1 cellular context compared by ENCODE assay signal in genomic region chr1:228737613-228738012, GRCh38.
TF ChIP-seq lines count a peak whose summit lies in the region.

No MANE protein-coding gene starts in this region.

TF ChIP-seq in HepG2, 621 proteins besides CTCF, POLR2A, EP300 and RAD21:
- TF ChIP-seq RBAK (CRISPR knock-in tag; IDR thresholded peaks at IDR 0.05) (peak; percentile 61; the same call in 1 of the 2 replicates), CHD2 (IDR thresholded peaks at IDR 0.05; ENCODE audit: low read depth, low read length) (no peak), SIX4 (CRISPR knock-in tag; IDR thresholded peaks at IDR 0.05) (peak; percentile 64; the same call in 1 of the 2 replicates), GATAD2A (CRISPR knock-in tag; IDR thresholded peaks at IDR 0.05) (peak; percentile 37; the same call in 1 of the 2 replicates), ISX (CRISPR knock-in tag; conservative IDR thresholded peaks at IDR 0.05) (no peak), ASH2L (IDR thresholded peaks at IDR 0.05; ENCODE audit: insufficient read length, low read depth, low read length) (peak; percentile 15), PHF21A (CRISPR knock-in tag; IDR thresholded peaks at IDR 0.05) (peak; percentile 30; the same call in 1 of the 2 replicates), SRY (CRISPR knock-in tag; IDR thresholded peaks at IDR 0.05) (no peak), ZNF24 (IDR thresholded peaks at IDR 0.05) (no peak), FOSL1 (CRISPR knock-in tag; IDR thresholded peaks at IDR 0.05; ENCODE audit: borderline replicate concordance) (no peak), ZNF674 (CRISPR knock-in tag; IDR thresholded peaks at IDR 0.05; ENCODE audit: low read depth) (no peak), PCBP2 (optimal IDR thresholded peaks at IDR 0.05; ENCODE audit: low read depth, low read length, poor library complexity, severe bottlenecking) (no peak), SIX1 (CRISPR knock-in tag; IDR thresholded peaks at IDR 0.05; ENCODE audit: borderline replicate concordance) (peak; percentile 94), ETS1 (CRISPR knock-in tag; IDR thresholded peaks at IDR 0.05) (no peak), ARID5B (CRISPR knock-in tag; IDR thresholded peaks at IDR 0.05) (peak; percentile 31), DRAP1 (CRISPR knock-in tag; IDR thresholded peaks at IDR 0.05) (0 out of 2 replicates have a peak, but pooled peaks have one; percentile 36), PAXIP1 (CRISPR knock-in tag; conservative IDR thresholded peaks at IDR 0.05) (0 out of 2 replicates have a peak, but pooled peaks have one; percentile 23), RCOR2 (CRISPR knock-in tag; IDR thresholded peaks at IDR 0.05) (0 out of 2 replicates have a peak, but pooled peaks have one; percentile 10), ATF5 (CRISPR knock-in tag; IDR thresholded peaks at IDR 0.05; ENCODE audit: low read depth) (no peak), SPEN (CRISPR knock-in tag; IDR thresholded peaks at IDR 0.05; ENCODE audit: low read depth) (0 out of 2 replicates have a peak, but pooled peaks have one; percentile 26), ZNF264 (CRISPR knock-in tag; IDR thresholded peaks at IDR 0.05) (no peak)
